Comparison of ENCODE assay signal across 22 cellular contexts in genomic region chr3:105435277-105435676, GRCh38.
"Had no signal": no experiment of that assay in that cellular context is flagged by ENCODE, and none has a peak within 500 bp of the region (broad histone marks: within the 10 kb centered on the region; RNA-seq: fewer than 3 reads in every experiment).

No MANE protein-coding gene starts in this region.

- H3K4me1 ChIP-seq: SJSA1 had no signal

- H3K27me3 ChIP-seq: MG63, SJSA1 had no signal

- H3K9me3 ChIP-seq: MG63, SJSA1 had no signal

- DNase-seq: KBM-7, MG63, NCI-H1092 treated with DMSO at 0.1 percent for 48 hours, NCI-H1436, NCI-H187, NCI-H2029, NCI-H2081 treated with DMSO at 0.1 percent for 48 hours, NCI-H2171, NCI-H226, NCI-H446, NCI-H510A, NCI-H524 treated with DMSO at 0.1 percent for 48 hours, NCI-H69, NCI-H774, Right ventricle myocardium superior, RPMI8226, SIG-M5 had no signal

- FAIRE-seq: HTR-8/SVneo, RCC 7860 had no signal

- H3K4me3 ChIP-seq: MG63, SJSA1, SK-N-MC had no signal

- H3K27ac ChIP-seq: HL-60, SJSA1, SK-N-MC had no signal

- H3K36me3 ChIP-seq: MG63 had no signal
